ENCODE assay signal across 12 cellular contexts in the genomic region with DNA sequence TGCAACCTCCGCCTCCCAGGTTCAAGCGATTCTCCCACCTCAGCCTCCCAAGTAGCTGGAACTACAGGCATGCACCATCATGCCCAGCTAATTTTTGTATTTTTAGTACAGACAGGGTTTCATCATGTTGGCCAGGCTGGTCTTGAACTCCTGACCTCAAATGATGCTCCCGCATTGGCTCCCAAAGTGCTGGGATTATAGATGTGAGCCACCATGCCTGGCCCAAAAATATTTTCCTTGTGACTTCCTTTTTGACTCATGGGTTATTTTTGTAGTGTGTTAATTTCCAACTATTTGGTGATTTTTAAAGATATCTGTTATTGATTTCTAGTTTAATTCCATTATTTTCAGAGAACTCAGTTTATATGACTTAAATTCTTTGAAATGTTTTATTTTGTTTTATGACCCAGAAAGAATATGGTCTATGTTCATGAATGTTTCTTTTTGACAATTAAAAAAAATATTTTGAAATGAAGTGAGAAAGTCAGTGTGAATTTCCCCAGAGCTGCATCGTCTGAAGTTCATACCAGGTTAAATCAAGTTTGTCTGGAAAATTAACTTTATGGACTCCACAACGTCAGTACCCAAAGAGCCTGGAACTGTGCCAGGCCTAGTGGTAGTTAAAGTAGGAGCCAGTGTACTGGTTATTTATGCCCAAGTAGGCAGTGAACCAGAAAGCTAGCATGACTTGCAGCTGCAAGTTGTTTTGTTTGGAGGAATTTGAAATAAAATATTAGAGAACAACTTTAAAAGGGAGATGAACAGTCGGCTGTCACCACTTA. TPM values are rescaled to one million over a fixed set of nuclear protein-coding genes. Genes with fewer than 3 reads are reported as not detected.
A peak's percentile ranks its signal among the peaks of the same experiment; 100 is the strongest.
DNase-seq lines count a peak whose midpoint lies in the region; ATAC-seq and TF ChIP-seq lines count a peak whose summit lies in the region.
"Had no signal": no experiment of that assay in that cellular context is flagged by ENCODE, and none has a peak within 500 bp of the region (broad histone marks: within the 10 kb centered on the region; RNA-seq: fewer than 3 reads in every experiment).

No MANE protein-coding gene starts in this region.

- H3K27me3 ChIP-seq in CD8-positive, alpha-beta T cell (ENCODE audit: insufficient read depth, low read length), result no peaks in the 10 kb centered on the region

- H3K27me3 Mint-ChIP-seq in CD8-positive, alpha-beta T cell (ENCODE audit: low read depth), result peaks cover 3% of the 10 kb centered on the region

- no peak overlapping the region for H3K4me3 ChIP-seq in CD8-positive, alpha-beta T cell (ENCODE audit: low read depth, low read length)

- H3K9me3 Mint-ChIP-seq in CD8-positive, alpha-beta T cell, result no peaks in the 10 kb centered on the region

- peaks cover 10% of the 10 kb centered on the region for H3K4me1 Mint-ChIP-seq in CD8-positive, alpha-beta T cell (ENCODE audit: low read depth)

- H3K27ac Mint-ChIP-seq in CD8-positive, alpha-beta T cell, result no peak overlapping the region

- H3K36me3 Mint-ChIP-seq in CD8-positive, alpha-beta T cell, result peaks cover 2% of the 10 kb centered on the region

- H3K9me3 ChIP-seq in CD8-positive, alpha-beta T cell (ENCODE audit: low read length), result no peaks in the 10 kb centered on the region

- no peak for ATAC-seq in HG02840 (IDR thresholded peaks at IDR 0.05; ENCODE audit: low FRiP score, unreplicated experiment)
- no peak for ATAC-seq in CD8-positive, alpha-beta T cell

- CTCF ChIA-PET in CD8-positive, alpha-beta T cell (lab: Charles Lee), result no interaction called here

- POLR2A ChIA-PET in CD8-positive, alpha-beta T cell (lab: Charles Lee), result interaction anchor here (0.7 kb wide), 1 partner anchor 88 kb away, joined by 3 read pairs; no protein-coding TSS in a partner anchor

- intact Hi-C loops in CD8-positive, alpha-beta T cell (cut with DNase I, micrococcal nuclease), result loop anchor here (5.0 kb wide), 1 partner anchor 37 kb away; no protein-coding TSS in a partner anchor

- H3K36me3 ChIP-seq in CD8-positive, alpha-beta T cell (ENCODE audit: insufficient read depth, low read length), result no peaks in the 10 kb centered on the region
- H3K36me3 ChIP-seq: WERI-Rb-1 had no signal

- DNase-seq in EL (peak; percentile 52), NCI-H446 (lab: John Stamatoyannopoulos, UW) (peak; percentile 66 to 81), dermis blood vessel endothelial cell (peak; percentile 34), renal cortical epithelial cell (ENCODE audit: low read depth) (peak; percentile 97), dedifferentiated amniotic fluid mesenchymal stem cell (ENCODE audit: extremely low spot score) (no peak), T-helper 2 cell (no peak)
- DNase-seq in CD8-positive, alpha-beta T cell, result no peak
- DNase-seq: amniotic stem cell, GF-D8, NCI-H2107, WERI-Rb-1 had no signal

- no peak overlapping the region for H3K27ac ChIP-seq in CD8-positive, alpha-beta T cell (ENCODE audit: low read depth, low read length)
- H3K27ac ChIP-seq: WERI-Rb-1 had no signal

- H3K4me3 Mint-ChIP-seq in CD8-positive, alpha-beta T cell, result no peak overlapping the region

- peaks cover 6% of the 10 kb centered on the region for H3K4me1 ChIP-seq in CD8-positive, alpha-beta T cell (ENCODE audit: insufficient read depth, low read length)

- no peak for TF ChIP-seq CTCF in CD8-positive, alpha-beta T cell (IDR thresholded peaks at IDR 0.05)

RNA-seq across cellular contexts. Expression of gene CDKL1, which starts 2.8 kb away (rescaled TPM):
- total RNA-seq in dermis blood vessel endothelial cell (15.0 and 43.6 TPM in 2 replicates), renal cortical epithelial cell (24.5 and 40.3 TPM in 2 replicates)
- total RNA-seq in CD8-positive, alpha-beta T cell, result 1 to 10 TPM; 1.2 to 1.5 TPM

Comparison
In these comparisons a context has a peak if more than half of its experiments do, and no peak if none do; other contexts are left out.
1. DNase-seq: peak in EL (single experiment), NCI-H446 (2 of 2), dermis blood vessel endothelial cell (single experiment) and renal cortical epithelial cell (single experiment); none in dedifferentiated amniotic fluid mesenchymal stem cell (single experiment), T-helper 2 cell (0 of 5) and CD8-positive, alpha-beta T cell (0 of 7).